In the genomic region with DNA sequence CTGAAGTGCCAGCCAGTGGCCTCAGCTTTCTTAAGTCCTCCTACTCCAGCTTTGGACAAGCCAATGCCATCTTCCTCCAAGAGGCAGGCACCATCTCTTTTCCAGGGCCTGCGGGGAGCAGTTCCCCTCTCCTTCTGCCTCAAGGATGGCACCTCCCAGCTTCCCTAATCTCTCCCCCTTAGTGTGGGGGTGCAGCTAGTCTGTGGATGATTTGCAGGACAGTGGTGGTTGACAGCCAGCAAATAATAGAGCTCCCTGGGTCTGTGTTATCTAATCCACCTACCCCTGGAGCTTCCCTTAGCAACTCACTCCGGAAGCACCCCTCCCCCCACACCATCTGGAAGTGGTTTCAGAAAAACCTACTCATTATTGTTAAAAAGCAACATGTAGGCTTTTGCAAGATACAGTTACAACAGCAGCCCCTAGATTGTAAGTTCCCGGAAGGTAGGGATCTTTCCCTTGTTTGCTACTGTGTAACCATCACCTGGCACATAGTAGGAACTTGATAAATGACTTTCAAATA, we compare ENCODE assay signal across 10 cellular contexts.
DNase-seq lines count a peak whose midpoint lies in the region; ATAC-seq and TF ChIP-seq lines count a peak whose summit lies in the region.
"Had no signal": no experiment of that assay in that cellular context is flagged by ENCODE, and none has a peak within 500 bp of the region (broad histone marks: within the 10 kb centered on the region; RNA-seq: fewer than 3 reads in every experiment).

No MANE protein-coding gene starts in this region.

- no peak for TF ChIP-seq POLR2A in gastrocnemius medialis (IDR thresholded peaks at IDR 0.05)

- peaks cover 4% of the 10 kb centered on the region for H3K27me3 Mint-ChIP-seq in endodermal cell (ENCODE audit: insufficient read depth)

- H3K27ac ChIP-seq in endodermal cell (ENCODE audit: low read depth, low read length), result no peak overlapping the region
- no peak overlapping the region for H3K27ac ChIP-seq in gastrocnemius medialis
- H3K27ac ChIP-seq: SK-N-MC had no signal

- no peak for TF ChIP-seq CTCF in AG10803 (conservative IDR thresholded peaks at IDR 0.05; ENCODE audit: low read length)
- no peak for TF ChIP-seq CTCF in endodermal cell (conservative IDR thresholded peaks at IDR 0.05)
- TF ChIP-seq CTCF in gastrocnemius medialis (IDR thresholded peaks at IDR 0.05 in 4 of 5, conservative IDR thresholded peaks at IDR 0.05 in 1 of 5), result no peak

- in situ Hi-C loops in gastrocnemius medialis (cut with MboI; ENCODE audit: low sequenced_read_pairs in 4 of 4), result no loop called here

- peaks cover 6% of the 10 kb centered on the region for H3K4me1 ChIP-seq in endodermal cell (ENCODE audit: control insufficient read depth, insufficient read depth, low read length)
- no peaks in the 10 kb centered on the region for H3K4me1 ChIP-seq in gastrocnemius medialis

- H3K9me3 Mint-ChIP-seq in endodermal cell, result peaks cover 23% of the 10 kb centered on the region

- H3K27me3 ChIP-seq in endodermal cell (ENCODE audit: control insufficient read depth, insufficient read depth, low read length, poor library complexity, severe bottlenecking) (no peaks in the 10 kb centered on the region), gastrocnemius medialis (no peaks in the 10 kb centered on the region)

- H3K4me1 Mint-ChIP-seq in endodermal cell, result peaks cover 40% of the 10 kb centered on the region

- H3K9me3 ChIP-seq in endodermal cell (ENCODE audit: control insufficient read depth, low read length), result no peaks in the 10 kb centered on the region
- no peaks in the 10 kb centered on the region for H3K9me3 ChIP-seq in gastrocnemius medialis

- H3K4me3 ChIP-seq in AG10803 (ENCODE audit: low read length) (no peak overlapping the region), endodermal cell (ENCODE audit: low read length) (no peak overlapping the region), gastrocnemius medialis (no peak overlapping the region)
- H3K4me3 ChIP-seq: SK-N-MC had no signal

- no peaks in the 10 kb centered on the region for H3K36me3 Mint-ChIP-seq in endodermal cell (ENCODE audit: low read depth)

- peak; percentile 55 for DNase-seq in AG10803 (ENCODE audit: low read depth)
- peak; percentile 44 for DNase-seq in GM03348 (ENCODE audit: low spot score)
- peak; percentile 79 for DNase-seq in NCI-H82 (lab: John Stamatoyannopoulos, UW)
- peak; percentile 78 for DNase-seq in endodermal cell
- no peak for DNase-seq in gastrocnemius medialis
- DNase-seq: activated naive CD4-positive, alpha-beta T cell treated with anti-CD3 and anti-CD28 coated beads, Interleukin-2, amount 50 U/mL, for 16 hours had no signal

- intact Hi-C loops in gastrocnemius medialis (cut with DNase I; ENCODE audit: low total_unique reads), result no loop called here

- H3K36me3 ChIP-seq in endodermal cell (ENCODE audit: control insufficient read depth, insufficient read depth, low read length), result no peaks in the 10 kb centered on the region
- H3K36me3 ChIP-seq in gastrocnemius medialis, result no peaks in the 10 kb centered on the region

- WGBS in endodermal cell (ENCODE audit: insufficient coverage in 1 of 2, insufficient read length in 1 of 2), 2 experiments, result 39% methylated on average over 2 of the region's 3 CpGs; no CpG with 5 or more reads in 1 of the 2 experiments

- H3K27ac Mint-ChIP-seq in endodermal cell, result peak overlapping the region; percentile 76

- ATAC-seq in GM18858 (IDR thresholded peaks at IDR 0.05; ENCODE audit: unreplicated experiment) (no peak), HG02973 (IDR thresholded peaks at IDR 0.05; ENCODE audit: unreplicated experiment) (no peak), gastrocnemius medialis (no peak), GM18511 (IDR thresholded peaks at IDR 0.05; ENCODE audit: unreplicated experiment) (no peak)

- H3K4me3 Mint-ChIP-seq in endodermal cell, result no peak overlapping the region

- H3K9ac ChIP-seq in endodermal cell (ENCODE audit: extremely low read depth, low read length, poor library complexity, severe bottlenecking), result no peak overlapping the region

Comparison
In these comparisons a context has a peak if more than half of its experiments do, and no peak if none do; other contexts are left out.
1. DNase-seq: peak in AG10803 (single experiment), GM03348 (single experiment), NCI-H82 (single experiment) and endodermal cell (single experiment); none in gastrocnemius medialis (0 of 2).